ENCODE assay signal across 8 cellular contexts in genomic region chr4:98663226-98664006, GRCh38. TPM values are rescaled to one million over a fixed set of nuclear protein-coding genes. Genes with fewer than 3 reads are reported as not detected.
A peak's percentile ranks its signal among the peaks of the same experiment; 100 is the strongest.
DNase-seq lines count a peak whose midpoint lies in the region; ATAC-seq and TF ChIP-seq lines count a peak whose summit lies in the region.

No MANE protein-coding gene starts in this region.

- peaks cover 48% of the 10 kb centered on the region for H3K4me1 Mint-ChIP-seq in central memory CD8-positive, alpha-beta T cell

- ATAC-seq in GM18873 (IDR thresholded peaks at IDR 0.05; ENCODE audit: low FRiP score, unreplicated experiment) (peak; percentile 74), HG02973 (IDR thresholded peaks at IDR 0.05; ENCODE audit: unreplicated experiment) (peak; percentile 80), left lung (no peak)
- ATAC-seq in central memory CD8-positive, alpha-beta T cell (replicated peaks; ENCODE audit: extremely low read depth, poor library complexity, severe bottlenecking), result peak; percentile 78

- intact Hi-C loops in left lung (cut with DNase I), result loop anchor here in 1 of 2 donors (10.0 kb wide), 1 partner anchor 189 kb away; no protein-coding TSS in a partner anchor

- H3K27ac ChIP-seq in left lung, result peak overlapping the region in 1 of 2 donors; percentile 18

- peaks cover 0 to 16% of the 10 kb centered on the region in 2 donors for H3K4me1 ChIP-seq in left lung

- TF ChIP-seq CTCF in left lung (IDR thresholded peaks at IDR 0.05), result no peak

- peaks cover 1% of the 10 kb centered on the region for H3K36me3 Mint-ChIP-seq in central memory CD8-positive, alpha-beta T cell (ENCODE audit: insufficient read depth)

- DNase-seq in T-helper 9 cell, result peak; percentile 26
- peak in 1 of 2 donors; percentile 31 for DNase-seq in central memory CD8-positive, alpha-beta T cell (ENCODE audit: low spot score in 2 of 2)
- peak; percentile 52 for DNase-seq in stimulated activated CD8-positive, alpha-beta memory T cell treated with anti-CD3 and anti-CD28 coated beads, Interleukin-4, amount 100 ng/mL, for 24 hours (ENCODE audit: low read depth)
- DNase-seq in MG63, result no peak
- DNase-seq in SIG-M5 (lab: John Stamatoyannopoulos, UW), result no peak
- DNase-seq in left lung, result no peak

- no peaks in the 10 kb centered on the region for H3K27me3 Mint-ChIP-seq in central memory CD8-positive, alpha-beta T cell

- H3K4me3 ChIP-seq in MG63 (no peak overlapping the region), left lung (no peak overlapping the region)

- H3K9me3 ChIP-seq in MG63 (no peaks in the 10 kb centered on the region), left lung (no peaks in the 10 kb centered on the region)

- H3K36me3 ChIP-seq in MG63, result no peaks in the 10 kb centered on the region
- no peaks in the 10 kb centered on the region for H3K36me3 ChIP-seq in left lung

- H3K4me3 Mint-ChIP-seq in central memory CD8-positive, alpha-beta T cell, result peak overlapping the region; percentile 66

- H3K27me3 ChIP-seq in MG63 (no peaks in the 10 kb centered on the region), left lung (peaks cover 0 to 15% of the 10 kb centered on the region in 2 donors)

- peak overlapping the region; percentile 98 for H3K27ac Mint-ChIP-seq in central memory CD8-positive, alpha-beta T cell (ENCODE audit: low read depth)

- no peaks in the 10 kb centered on the region for H3K9me3 Mint-ChIP-seq in central memory CD8-positive, alpha-beta T cell

RNA-seq across cellular contexts. Expression of gene TSPAN5, which starts 5.0 kb away (rescaled TPM):
- total RNA-seq in MG63 (2014; rRNA removed; shearing (Covaris generic); ENCODE audit: low replicate concordance), result 2.7 and 12.6 TPM in 2 replicates
- 10 to 100 TPM; 11.9 to 16.9 TPM for total RNA-seq in left lung

Comparison
In these comparisons a context has a peak if more than half of its experiments do, and no peak if none do; other contexts are left out.
1. DNase-seq: peak in T-helper 9 cell (single experiment) and stimulated activated CD8-positive, alpha-beta memory T cell treated with anti-CD3 and anti-CD28 coated beads, Interleukin-4, amount 100 ng/mL, for 24 hours (single experiment); none in MG63 (single experiment), SIG-M5 (single experiment) and left lung (0 of 2).